9 cellular contexts compared by ENCODE assay signal in genomic region chr7:116230191-116231005, GRCh38. TPM values are rescaled to one million over a fixed set of nuclear protein-coding genes. Genes with fewer than 3 reads are reported as not detected.
DNase-seq lines count a peak whose midpoint lies in the region; ATAC-seq and TF ChIP-seq lines count a peak whose summit lies in the region.
"Had no signal": no experiment of that assay in that cellular context is flagged by ENCODE, and none has a peak within 500 bp of the region (broad histone marks: within the 10 kb centered on the region; RNA-seq: fewer than 3 reads in every experiment).

No MANE protein-coding gene starts in this region.

- H3K27me3 ChIP-seq in PC-3 (ENCODE audit: low read length) (no peaks in the 10 kb centered on the region), sigmoid colon (no peaks in the 10 kb centered on the region)

- no peak for TF ChIP-seq EP300 in sigmoid colon (IDR thresholded peaks at IDR 0.05)

- H3K4me3 ChIP-seq in PC-3 (ENCODE audit: low read length) = no peak overlapping the region
- no peak overlapping the region for H3K4me3 ChIP-seq in sigmoid colon

- POLR2A ChIA-PET in PC-3 (lab: Charles Lee; ENCODE audit: unreplicated experiment) = interaction anchor here (1.8 kb wide), 1 partner anchor 13 kb away, joined by 13 read pairs; no protein-coding TSS in a partner anchor

- peaks cover 79% of the 10 kb centered on the region for H3K4me1 ChIP-seq in PC-3 (ENCODE audit: insufficient read depth, low read length)
- peaks cover 0 to 96% (median 80%) of the 10 kb centered on the region in 4 donors for H3K4me1 ChIP-seq in sigmoid colon

- peaks cover 22% of the 10 kb centered on the region for H3F3A ChIP-seq in PC-3 (ENCODE audit: low read length, unreplicated experiment)

- TF ChIP-seq POLR2A in sigmoid colon (IDR thresholded peaks at IDR 0.05) = no peak

- H3K27ac ChIP-seq in PC-3 (ENCODE audit: low read length) = peak overlapping the region; percentile 88
- peak overlapping the region; percentile 77 to 97 (median 94) for H3K27ac ChIP-seq in sigmoid colon

- H2AFZ ChIP-seq in PC-3 (ENCODE audit: low read length) = no peak overlapping the region

- DNase-seq in PC-3 (no peak), fibroblast of gingiva (ENCODE audit: low read depth) (peak; percentile 20), sigmoid colon (no peak), NCI-H146 (lab: John Stamatoyannopoulos, UW) (no peak), SIG-M5 (lab: John Stamatoyannopoulos, UW) (no peak)
- DNase-seq: NCI-H2029 treated with DMSO at 0.1 percent for 48 hours had no signal

- peak; percentile 42 for ATAC-seq in GM18498 (IDR thresholded peaks at IDR 0.05; ENCODE audit: unreplicated experiment)
- no peak for ATAC-seq in PC-3
- no peak for ATAC-seq in esophagus mucosa
- ATAC-seq in GM21381 (IDR thresholded peaks at IDR 0.05; ENCODE audit: unreplicated experiment) = no peak

- intact Hi-C loops in PC-3 (cut with micrococcal nuclease) (no loop called here), sigmoid colon (cut with DNase I) (loop anchor here (10.0 kb wide), 1 partner anchor 634 kb away; the partner anchor contains the start of gene CAPZA2)

- no peak for TF ChIP-seq CTCF in PC-3 (conservative IDR thresholded peaks at IDR 0.05; ENCODE audit: low read depth, low read length)
- TF ChIP-seq CTCF in sigmoid colon (IDR thresholded peaks at IDR 0.05) = no peak

- H3K36me3 ChIP-seq in PC-3 (ENCODE audit: low read depth, low read length) (peaks cover 11% of the 10 kb centered on the region; the same call in 1 of the 2 replicates), sigmoid colon (no peaks in the 10 kb centered on the region)

- H3K9me2 ChIP-seq in PC-3 (replicated peaks; ENCODE audit: low read length) = no peaks in the 10 kb centered on the region

- 78 to 87% methylated on average over 4 of the region's 4 CpGs for WGBS in sigmoid colon, 2 donors

- H3K9me3 ChIP-seq in PC-3 (ENCODE audit: low read length) (no peaks in the 10 kb centered on the region), sigmoid colon (no peaks in the 10 kb centered on the region)

- H4K20me1 ChIP-seq in PC-3 (ENCODE audit: low read length) = peaks cover 64% of the 10 kb centered on the region

- H3K9ac ChIP-seq in PC-3 (ENCODE audit: low read length) = no peak overlapping the region

- no TSS peak for BruUV-seq in PC-3 (replicated peaks; lab: Mats Ljungman, UMichigan)

- peak overlapping the region; percentile 60; the same call in 1 of the 2 replicates for H3K4me2 ChIP-seq in PC-3 (ENCODE audit: low read length)

- CTCF ChIA-PET in PC-3 (lab: Charles Lee) = interaction anchor here (0.8 to 2.8 kb wide), 2 partner anchors 19 to 50 kb away, joined by 3 to 15 read pairs; no protein-coding TSS in a partner anchor

- H3K79me2 ChIP-seq in PC-3 (ENCODE audit: low read length) = peaks cover 97% of the 10 kb centered on the region

RNA-seq across cellular contexts. Expression of gene TES, which starts 20.1 kb away (rescaled TPM):
- total RNA-seq in PC-3 (2014; rRNA removed) = 120 and 128 TPM in 2 replicates
- total RNA-seq in sigmoid colon = 100 to 1,000 TPM; 289 to 514 (median 341) TPM
- polyA plus RNA-seq in sigmoid colon = 10 to 100 TPM; 53.5 to 80.7 (median 64.3) TPM
- total RNA-seq in esophagus mucosa = 52.9 TPM
